In the genomic region with DNA sequence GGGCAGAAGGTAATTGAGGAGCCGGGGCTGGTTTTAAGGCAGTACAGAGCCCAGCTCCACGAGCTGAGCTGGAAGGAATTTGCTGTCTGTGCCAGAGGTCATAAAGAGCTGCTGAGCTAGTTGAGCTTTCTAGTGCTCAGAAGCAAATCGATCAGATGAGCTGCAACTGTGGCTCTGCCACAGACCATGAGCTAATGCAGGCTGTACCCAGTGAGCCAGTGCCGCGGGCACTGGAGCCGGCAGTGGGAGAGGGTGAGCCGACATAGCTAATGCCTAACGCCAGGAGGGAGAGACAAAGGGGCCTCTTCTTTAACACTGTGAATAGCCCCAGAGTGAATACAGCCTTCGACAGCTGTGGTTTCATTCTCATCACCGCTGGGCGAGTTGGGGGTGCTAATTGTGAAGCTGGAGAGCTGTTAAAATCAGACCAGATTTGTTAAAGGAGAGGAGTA, we compare ENCODE assay signal across 10 cellular contexts.
DNase-seq lines count a peak whose midpoint lies in the region; ATAC-seq and TF ChIP-seq lines count a peak whose summit lies in the region.
"Had no signal": no experiment of that assay in that cellular context is flagged by ENCODE, and none has a peak within 500 bp of the region (broad histone marks: within the 10 kb centered on the region; RNA-seq: fewer than 3 reads in every experiment).

No MANE protein-coding gene starts in this region.

- peaks cover 30% of the 10 kb centered on the region for H3K4me1 Mint-ChIP-seq in type B pancreatic cell (ENCODE audit: unreplicated experiment)
- H3K4me1 Mint-ChIP-seq in immature natural killer cell: peaks cover 0 to 6% of the 10 kb centered on the region in 2 donors

- ATAC-seq in left lung: peak; percentile 24
- ATAC-seq: HCT116 had no signal

- no peaks in the 10 kb centered on the region for H3K36me3 ChIP-seq in left lung

- no peak overlapping the region for H3K27ac ChIP-seq in left lung
- H3K27ac ChIP-seq: 22Rv1 had no signal

- no peaks in the 10 kb centered on the region for H3K4me1 ChIP-seq in left lung

- intact Hi-C loops in left lung (cut with DNase I): no loop called here

- H3K27me3 Mint-ChIP-seq in type B pancreatic cell (no peaks in the 10 kb centered on the region), immature natural killer cell (ENCODE audit: low read depth in 3 of 3) (peaks cover 0 to 4% (median 3%) of the 10 kb centered on the region in 3 donors)

- DNase-seq in DMS 273 (lab: John Stamatoyannopoulos, UW; ENCODE audit: unreplicated experiment) (peak; percentile 39), DMS 273 treated with DMSO at 0.1 percent for 48 hours (lab: John Stamatoyannopoulos, UW) (no peak), cerebellar cortex (ENCODE audit: low spot score) (peak; percentile 46), left lung (peak in 1 of 2 donors; percentile 41), type B pancreatic cell (ENCODE audit: extremely low spot score, unreplicated experiment) (no peak), NCI-H1417 treated with DMSO at 0.1 percent for 48 hours (lab: John Stamatoyannopoulos, UW) (no peak), immature natural killer cell (no peak)
- DNase-seq in stimulated activated CD4-positive, alpha-beta T cell treated with anti-CD3 and anti-CD28 coated beads, Interleukin-1b, Interleukin-23, amount 100 ng/mL, for 48 hours: no peak

- H3K9me3 ChIP-seq in left lung: no peaks in the 10 kb centered on the region

- TF ChIP-seq CTCF in left lung (IDR thresholded peaks at IDR 0.05) (no peak), type B pancreatic cell (conservative IDR thresholded peaks at IDR 0.05) (no peak)

- H3K4me3 Mint-ChIP-seq in type B pancreatic cell: peak overlapping the region; percentile 42
- no peak overlapping the region for H3K4me3 Mint-ChIP-seq in immature natural killer cell

- H3K4me3 ChIP-seq in left lung: no peak overlapping the region

- H3K27me3 ChIP-seq in left lung: no peaks in the 10 kb centered on the region

- H3K27ac Mint-ChIP-seq in type B pancreatic cell (no peak overlapping the region), immature natural killer cell (no peak overlapping the region)

- H3K9me3 Mint-ChIP-seq in type B pancreatic cell (no peaks in the 10 kb centered on the region), immature natural killer cell (peaks cover 0 to 7% (median 0%) of the 10 kb centered on the region in 6 donors)

- H3K36me3 Mint-ChIP-seq in type B pancreatic cell (no peaks in the 10 kb centered on the region), immature natural killer cell (no peaks in the 10 kb centered on the region)

Comparison
In these comparisons a context has a peak if more than half of its experiments do, and no peak if none do; other contexts are left out.
1. DNase-seq: peak in DMS 273 (single experiment) and cerebellar cortex (single experiment); none in DMS 273 treated with DMSO at 0.1 percent for 48 hours (single experiment), type B pancreatic cell (single experiment), NCI-H1417 treated with DMSO at 0.1 percent for 48 hours (single experiment), stimulated activated CD4-positive, alpha-beta T cell treated with anti-CD3 and anti-CD28 coated beads, Interleukin-1b, Interleukin-23, amount 100 ng/mL, for 48 hours (single experiment) and immature natural killer cell (0 of 3).